8 cellular contexts compared by ENCODE assay signal in genomic region chr6:28673800-28674671, GRCh38.
DNase-seq lines count a peak whose midpoint lies in the region; ATAC-seq, FAIRE-seq and TF ChIP-seq lines count a peak whose summit lies in the region.

No MANE protein-coding gene starts in this region.

- ATAC-seq in left lung, result peak; percentile 81

- H3K27me3 ChIP-seq in HL-60 (ENCODE audit: insufficient read depth, poor library complexity, severe bottlenecking) (no peaks in the 10 kb centered on the region), left lung (peaks cover 35 to 85% of the 10 kb centered on the region in 2 donors)

- no peak overlapping the region for H3K27ac ChIP-seq in HL-60 (replicated peaks)
- no peak overlapping the region for H3K27ac ChIP-seq in left lung

- in situ Hi-C loops in astrocyte of the cerebellum (cut with HindIII; ENCODE audit: low sequenced_read_pairs), result no loop called here

- no peaks in the 10 kb centered on the region for H3K4me1 ChIP-seq in left lung

- TF ChIP-seq CTCF in HL-60 (IDR thresholded peaks at IDR 0.05; ENCODE audit: insufficient read depth, low read length) (no peak), astrocyte of the cerebellum (IDR thresholded peaks at IDR 0.05; ENCODE audit: low read depth, low read length, missing control alignments) (no peak), left lung (IDR thresholded peaks at IDR 0.05) (no peak)

- intact Hi-C loops in left lung (cut with DNase I), result no loop called here

- H3K4me3 ChIP-seq in HL-60 (replicated peaks; ENCODE audit: insufficient read depth, low read length) (peak overlapping the region; percentile 66), astrocyte of the cerebellum (ENCODE audit: low read depth, low read length) (peak overlapping the region; percentile 35), left lung (peak overlapping the region; percentile 1 to 8)

- FAIRE-seq in RCC 7860 (lab: Jason Lieb, UNC), result no peak

- DNase-seq in COLO668 (lab: John Stamatoyannopoulos, UW; ENCODE audit: unreplicated experiment) (peak; percentile 0), HL-60 (ENCODE audit: low read depth in 1 of 2, low spot score in 1 of 2) (peak; percentile 57 to 65), RCC 7860 (ENCODE audit: low spot score) (peak; percentile 66), astrocyte of the cerebellum (ENCODE audit: low read depth) (peak; percentile 26), left lung (no peak), NCI-H187 (lab: John Stamatoyannopoulos, UW) (no peak), mucosa of gallbladder (ENCODE audit: low spot score) (no peak)
- DNase-seq in stimulated activated CD8-positive, alpha-beta memory T cell treated with anti-CD3 and anti-CD28 coated beads, Interleukin-7, amount 100 ng/mL, for 48 hours (ENCODE audit: extremely low read depth in 1 of 2, low read depth in 1 of 2), result peak; percentile 34 to 38

- H3K9me3 ChIP-seq in left lung, result no peaks in the 10 kb centered on the region

- H3K36me3 ChIP-seq in left lung, result no peaks in the 10 kb centered on the region

Comparison
In these comparisons a context has a peak if more than half of its experiments do, and no peak if none do; other contexts are left out.
1. DNase-seq: peak in COLO668 (single experiment), HL-60 (2 of 2), RCC 7860 (single experiment), astrocyte of the cerebellum (single experiment) and stimulated activated CD8-positive, alpha-beta memory T cell treated with anti-CD3 and anti-CD28 coated beads, Interleukin-7, amount 100 ng/mL, for 48 hours (2 of 2); none in left lung (0 of 2), NCI-H187 (0 of 2) and mucosa of gallbladder (single experiment).
2. H3K4me3 ChIP-seq: peak in every context shown above with its lines; median percentile 66 in HL-60; 35 in astrocyte of the cerebellum; 4 in left lung.